ENCODE assay signal across 18 cellular contexts in the genomic region with DNA sequence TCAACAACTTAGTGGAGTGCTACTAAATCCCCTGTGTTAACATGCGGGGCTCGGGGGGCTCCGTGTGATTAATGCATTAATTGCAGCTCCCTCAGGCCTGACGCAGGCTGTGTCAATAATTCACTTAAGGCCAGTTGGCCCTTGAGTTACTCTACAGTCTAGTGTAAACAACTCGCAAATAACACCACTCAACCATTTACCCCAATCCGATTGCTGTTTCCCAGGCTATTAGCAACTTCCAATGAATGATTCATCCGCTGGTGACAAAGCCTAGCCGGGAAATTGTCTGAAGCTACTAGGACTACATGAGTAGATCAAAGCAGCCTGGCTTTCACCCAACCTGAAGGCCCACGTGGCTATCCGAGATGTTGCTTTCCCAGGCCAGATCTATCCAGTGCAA.
DNase-seq lines count a peak whose midpoint lies in the region; ATAC-seq and TF ChIP-seq lines count a peak whose summit lies in the region.
"Had no signal": no experiment of that assay in that cellular context is flagged by ENCODE, and none has a peak within 500 bp of the region (broad histone marks: within the 10 kb centered on the region; RNA-seq: fewer than 3 reads in every experiment).

No MANE protein-coding gene starts in this region.

- H3K27me3 Mint-ChIP-seq in activated T-cell treated with anti-CD3 and anti-CD28 coated beads, Interleukin-2, amount 50 U/mL, for 24 hours, result peaks cover 7% of the 10 kb centered on the region
- no peaks in the 10 kb centered on the region for H3K27me3 Mint-ChIP-seq in osteocyte (ENCODE audit: unreplicated experiment)

- H3K4me3 ChIP-seq in suprapubic skin, result no peak overlapping the region
- H3K4me3 ChIP-seq: vagina had no signal

- DNase-seq in Right ventricle myocardium inferior (ENCODE audit: missing footprints), result peak; percentile 64
- no peak for DNase-seq in left cardiac atrium
- DNase-seq in SW480 (ENCODE audit: low spot score), result peak; percentile 87
- peak; percentile 24 for DNase-seq in iPS-NIHi11 (ENCODE audit: low spot score)
- DNase-seq in activated T-cell treated with anti-CD3 and anti-CD28 coated beads, Interleukin-2, amount 50 U/mL, for 24 hours, result no peak
- no peak for DNase-seq in osteocyte (ENCODE audit: extremely low spot score, unreplicated experiment)
- DNase-seq in left colon, result no peak
- DNase-seq in suprapubic skin (ENCODE audit: low spot score in 2 of 2), result no peak
- DNase-seq: activated CD4-positive, CD25-positive, alpha-beta regulatory T cell; activated effector memory CD4-positive, alpha-beta T cell treated with Interleukin-2 at 50 U/mL for 16 hours; CD8-positive, alpha-beta T cell; erythroblast; NCI-H187 treated with DMSO at 0.1 percent for 48 hours; NK-92 treated with Interleukin-12 subunit alpha and Interleukin-12 subunit beta, amount 100 ng/mL, for 24 hours; stimulated activated CD4-positive, alpha-beta T cell treated with anti-CD3 and anti-CD28 coated beads, Interleukin-12 subunit alpha, Interleukin-12 subunit beta, amount 100 ng/mL, for 4 hours; stimulated activated naive CD8-positive, alpha-beta T cell treated with anti-CD3 and anti-CD28 coated beads, Interleukin-15, amount 100 ng/mL, for 72 hours; T-helper 17 cell had no signal

- H3K27ac Mint-ChIP-seq in activated T-cell treated with anti-CD3 and anti-CD28 coated beads, Interleukin-2, amount 50 U/mL, for 24 hours, result no peak overlapping the region
- no peak overlapping the region for H3K27ac Mint-ChIP-seq in osteocyte (ENCODE audit: unreplicated experiment)
- H3K27ac Mint-ChIP-seq: CD8-positive, alpha-beta T cell; stimulated activated naive CD8-positive, alpha-beta T cell treated with anti-CD3 and anti-CD28 coated beads, Interleukin-15, amount 100 ng/mL, for 72 hours; T-helper 17 cell had no signal

- H3K4me1 ChIP-seq in suprapubic skin, result no peaks in the 10 kb centered on the region
- H3K4me1 ChIP-seq: vagina had no signal

- H3K9me3 ChIP-seq in suprapubic skin, result peaks cover 5% of the 10 kb centered on the region
- H3K9me3 ChIP-seq: vagina had no signal

- no peaks in the 10 kb centered on the region for H3K36me3 ChIP-seq in suprapubic skin
- H3K36me3 ChIP-seq: vagina had no signal

- no peak for TF ChIP-seq CTCF in osteocyte (IDR thresholded peaks at IDR 0.05)
- no peak for TF ChIP-seq CTCF in suprapubic skin (IDR thresholded peaks at IDR 0.05)

- H3K36me3 Mint-ChIP-seq in activated T-cell treated with anti-CD3 and anti-CD28 coated beads, Interleukin-2, amount 50 U/mL, for 24 hours (ENCODE audit: low read depth), result no peaks in the 10 kb centered on the region
- no peaks in the 10 kb centered on the region for H3K36me3 Mint-ChIP-seq in osteocyte (ENCODE audit: unreplicated experiment)
- H3K36me3 Mint-ChIP-seq: CD8-positive, alpha-beta T cell had no signal

- no peak for TF ChIP-seq POLR2A in suprapubic skin (IDR thresholded peaks at IDR 0.05)

- no peak overlapping the region for H3K4me3 Mint-ChIP-seq in activated T-cell treated with anti-CD3 and anti-CD28 coated beads, Interleukin-2, amount 50 U/mL, for 24 hours
- H3K4me3 Mint-ChIP-seq in osteocyte (ENCODE audit: unreplicated experiment), result no peak overlapping the region
- H3K4me3 Mint-ChIP-seq: CD8-positive, alpha-beta T cell; stimulated activated naive CD8-positive, alpha-beta T cell treated with anti-CD3 and anti-CD28 coated beads, Interleukin-15, amount 100 ng/mL, for 72 hours; T-helper 17 cell had no signal

- ATAC-seq in Right ventricle myocardium inferior (no peak), left cardiac atrium (no peak), left colon (no peak)
- ATAC-seq: CD8-positive, alpha-beta T cell; stimulated activated naive CD8-positive, alpha-beta T cell treated with anti-CD3 and anti-CD28 coated beads, Interleukin-15, amount 100 ng/mL, for 72 hours; T-helper 17 cell had no signal

- H3K9me3 Mint-ChIP-seq in activated T-cell treated with anti-CD3 and anti-CD28 coated beads, Interleukin-2, amount 50 U/mL, for 24 hours, result peaks cover 2% of the 10 kb centered on the region
- H3K9me3 Mint-ChIP-seq in osteocyte (ENCODE audit: unreplicated experiment), result peaks cover 7% of the 10 kb centered on the region

- WGBS in suprapubic skin, result 9% methylated on average over 10 of the region's 10 CpGs

- intact Hi-C loops in Right ventricle myocardium inferior (cut with DNase I), result no loop called here
- intact Hi-C loops in left cardiac atrium (cut with DNase I), result no loop called here
- intact Hi-C loops in left colon (cut with DNase I, micrococcal nuclease), result no loop called here

- no peak overlapping the region for H3K27ac ChIP-seq in suprapubic skin
- H3K27ac ChIP-seq: vagina had no signal

- H3K27me3 ChIP-seq in suprapubic skin, result peaks cover 15% of the 10 kb centered on the region
- H3K27me3 ChIP-seq: vagina had no signal

- H3K4me1 Mint-ChIP-seq in activated T-cell treated with anti-CD3 and anti-CD28 coated beads, Interleukin-2, amount 50 U/mL, for 24 hours (ENCODE audit: low read depth), result no peaks in the 10 kb centered on the region
- no peaks in the 10 kb centered on the region for H3K4me1 Mint-ChIP-seq in osteocyte (ENCODE audit: unreplicated experiment)
- H3K4me1 Mint-ChIP-seq: stimulated activated naive CD8-positive, alpha-beta T cell treated with anti-CD3 and anti-CD28 coated beads, Interleukin-15, amount 100 ng/mL, for 72 hours; T-helper 17 cell had no signal

- TF ChIP-seq EP300 in suprapubic skin (IDR thresholded peaks at IDR 0.05), result no peak

Comparison
In these comparisons a context has a peak if more than half of its experiments do, and no peak if none do; other contexts are left out.
1. DNase-seq: peak in Right ventricle myocardium inferior (single experiment), SW480 (single experiment) and iPS-NIHi11 (single experiment); none in left cardiac atrium (single experiment), activated T-cell treated with anti-CD3 and anti-CD28 coated beads, Interleukin-2, amount 50 U/mL, for 24 hours (single experiment), osteocyte (single experiment), left colon (0 of 2) and suprapubic skin (0 of 2).